1 cellular context compared by ENCODE assay signal in the genomic region with DNA sequence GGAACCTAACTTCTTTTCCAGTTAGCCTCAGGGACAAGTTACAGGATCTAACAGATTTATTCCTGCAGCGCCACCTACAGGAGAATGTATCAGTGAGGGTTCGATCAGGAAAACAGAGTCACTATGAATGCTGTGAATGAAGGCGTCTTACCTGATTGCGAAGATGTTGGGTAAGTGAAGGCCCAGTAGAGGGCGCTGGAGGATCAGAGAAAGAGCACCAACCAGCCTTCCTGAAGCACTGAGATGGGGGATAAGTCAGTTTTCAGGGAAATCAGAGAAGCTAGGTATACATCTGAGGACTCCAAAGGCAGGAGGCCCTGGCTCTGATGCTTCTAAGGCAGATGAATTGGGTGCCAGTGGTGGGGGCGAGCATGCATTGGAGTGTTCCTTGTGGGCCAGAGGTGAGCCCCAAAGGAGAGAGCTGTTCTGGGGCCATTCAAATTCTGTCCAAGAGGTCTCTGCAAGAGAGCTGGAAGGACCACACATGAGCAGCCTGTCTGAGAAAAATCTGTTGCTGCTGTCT.
TF ChIP-seq lines count a peak whose summit lies in the region.

No MANE protein-coding gene starts in this region.

TF ChIP-seq in K562, 482 proteins besides CTCF, POLR2A, EP300 and RAD21 (continued from another document):
- TF ChIP-seq, protein P1, sequence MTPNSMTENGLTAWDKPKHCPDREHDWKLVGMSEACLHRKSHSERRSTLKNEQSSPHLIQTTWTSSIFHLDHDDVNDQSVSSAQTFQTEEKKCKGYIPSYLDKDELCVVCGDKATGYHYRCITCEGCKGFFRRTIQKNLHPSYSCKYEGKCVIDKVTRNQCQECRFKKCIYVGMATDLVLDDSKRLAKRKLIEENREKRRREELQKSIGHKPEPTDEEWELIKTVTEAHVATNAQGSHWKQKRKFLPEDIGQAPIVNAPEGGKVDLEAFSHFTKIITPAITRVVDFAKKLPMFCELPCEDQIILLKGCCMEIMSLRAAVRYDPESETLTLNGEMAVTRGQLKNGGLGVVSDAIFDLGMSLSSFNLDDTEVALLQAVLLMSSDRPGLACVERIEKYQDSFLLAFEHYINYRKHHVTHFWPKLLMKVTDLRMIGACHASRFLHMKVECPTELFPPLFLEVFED (CRISPR knock-in tag; conservative IDR thresholded peaks at IDR 0.05), result no peak
- TF ChIP-seq FOXJ2 (tag; IDR thresholded peaks at IDR 0.05) (no peak), ZNF217 (CRISPR knock-in tag; IDR thresholded peaks at IDR 0.05) (no peak), CBFA2T2 (conservative IDR thresholded peaks at IDR 0.05) (no peak), ZNF766 (CRISPR knock-in tag; conservative IDR thresholded peaks at IDR 0.05) (no peak), ADNP (tag; IDR thresholded peaks at IDR 0.05) (no peak), SMARCE1 (IDR thresholded peaks at IDR 0.05) (no peak), KDM5B (IDR thresholded peaks at IDR 0.05; ENCODE audit: insufficient replicate concordance, low read depth, low read length) (no peak), HNRNPUL1 (IDR thresholded peaks at IDR 0.05; ENCODE audit: low read length) (no peak), SMC3 (conservative IDR thresholded peaks at IDR 0.05; ENCODE audit: insufficient read depth, low read depth, low read length) (peak; percentile 36), KDM1A (IDR thresholded peaks at IDR 0.05) (no peak)
- TF ChIP-seq, protein P2, sequence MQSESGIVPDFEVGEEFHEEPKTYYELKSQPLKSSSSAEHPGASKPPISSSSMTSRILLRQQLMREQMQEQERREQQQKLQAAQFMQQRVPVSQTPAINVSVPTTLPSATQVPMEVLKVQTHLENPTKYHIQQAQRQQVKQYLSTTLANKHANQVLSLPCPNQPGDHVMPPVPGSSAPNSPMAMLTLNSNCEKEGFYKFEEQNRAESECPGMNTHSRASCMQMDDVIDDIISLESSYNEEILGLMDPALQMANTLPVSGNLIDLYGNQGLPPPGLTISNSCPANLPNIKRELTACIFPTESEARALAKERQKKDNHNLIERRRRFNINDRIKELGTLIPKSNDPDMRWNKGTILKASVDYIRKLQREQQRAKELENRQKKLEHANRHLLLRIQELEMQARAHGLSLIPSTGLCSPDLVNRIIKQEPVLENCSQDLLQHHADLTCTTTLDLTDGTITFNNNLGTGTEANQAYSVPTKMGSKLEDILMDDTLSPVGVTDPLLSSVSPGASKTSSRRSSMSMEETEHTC (IDR thresholded peaks at IDR 0.05), result no peak
- TF ChIP-seq, protein P3, sequence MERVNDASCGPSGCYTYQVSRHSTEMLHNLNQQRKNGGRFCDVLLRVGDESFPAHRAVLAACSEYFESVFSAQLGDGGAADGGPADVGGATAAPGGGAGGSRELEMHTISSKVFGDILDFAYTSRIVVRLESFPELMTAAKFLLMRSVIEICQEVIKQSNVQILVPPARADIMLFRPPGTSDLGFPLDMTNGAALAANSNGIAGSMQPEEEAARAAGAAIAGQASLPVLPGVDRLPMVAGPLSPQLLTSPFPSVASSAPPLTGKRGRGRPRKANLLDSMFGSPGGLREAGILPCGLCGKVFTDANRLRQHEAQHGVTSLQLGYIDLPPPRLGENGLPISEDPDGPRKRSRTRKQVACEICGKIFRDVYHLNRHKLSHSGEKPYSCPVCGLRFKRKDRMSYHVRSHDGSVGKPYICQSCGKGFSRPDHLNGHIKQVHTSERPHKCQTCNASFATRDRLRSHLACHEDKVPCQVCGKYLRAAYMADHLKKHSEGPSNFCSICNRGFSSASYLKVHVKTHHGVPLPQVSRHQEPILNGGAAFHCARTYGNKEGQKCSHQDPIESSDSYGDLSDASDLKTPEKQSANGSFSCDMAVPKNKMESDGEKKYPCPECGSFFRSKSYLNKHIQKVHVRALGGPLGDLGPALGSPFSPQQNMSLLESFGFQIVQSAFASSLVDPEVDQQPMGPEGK (CRISPR knock-in tag; IDR thresholded peaks at IDR 0.05; ENCODE audit: borderline replicate concordance), result no peak
- TF ChIP-seq, protein P4, sequence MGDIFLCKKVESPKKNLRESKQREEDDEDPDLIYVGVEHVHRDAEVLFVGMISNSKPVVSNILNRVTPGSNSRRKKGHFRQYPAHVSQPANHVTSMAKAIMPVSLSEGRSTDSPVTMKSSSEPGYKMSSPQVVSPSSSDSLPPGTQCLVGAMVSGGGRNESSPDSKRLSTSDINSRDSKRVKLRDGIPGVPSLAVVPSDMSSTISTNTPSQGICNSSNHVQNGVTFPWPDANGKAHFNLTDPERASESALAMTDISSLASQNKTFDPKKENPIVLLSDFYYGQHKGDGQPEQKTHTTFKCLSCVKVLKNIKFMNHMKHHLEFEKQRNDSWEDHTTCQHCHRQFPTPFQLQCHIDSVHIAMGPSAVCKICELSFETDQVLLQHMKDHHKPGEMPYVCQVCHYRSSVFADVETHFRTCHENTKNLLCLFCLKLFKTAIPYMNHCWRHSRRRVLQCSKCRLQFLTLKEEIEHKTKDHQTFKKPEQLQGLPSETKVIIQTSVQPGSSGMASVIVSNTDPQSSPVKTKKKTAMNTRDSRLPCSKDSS (IDR thresholded peaks at IDR 0.05; ENCODE audit: low read depth, partially characterized antibody), result no peak
- TF ChIP-seq, protein P5, sequence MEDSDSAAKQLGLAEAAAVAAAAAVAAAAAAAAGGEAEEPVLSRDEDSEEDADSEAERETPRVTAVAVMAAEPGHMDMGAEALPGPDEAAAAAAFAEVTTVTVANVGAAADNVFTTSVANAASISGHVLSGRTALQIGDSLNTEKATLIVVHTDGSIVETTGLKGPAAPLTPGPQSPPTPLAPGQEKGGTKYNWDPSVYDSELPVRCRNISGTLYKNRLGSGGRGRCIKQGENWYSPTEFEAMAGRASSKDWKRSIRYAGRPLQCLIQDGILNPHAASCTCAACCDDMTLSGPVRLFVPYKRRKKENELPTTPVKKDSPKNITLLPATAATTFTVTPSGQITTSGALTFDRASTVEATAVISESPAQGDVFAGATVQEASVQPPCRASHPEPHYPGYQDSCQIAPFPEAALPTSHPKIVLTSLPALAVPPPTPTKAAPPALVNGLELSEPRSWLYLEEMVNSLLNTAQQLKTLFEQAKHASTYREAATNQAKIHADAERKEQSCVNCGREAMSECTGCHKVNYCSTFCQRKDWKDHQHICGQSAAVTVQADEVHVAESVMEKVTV (CRISPR knock-in tag; IDR thresholded peaks at IDR 0.05), result peak; percentile 50; the same call in 1 of the 2 replicates
TF ChIP-seq in K562: peak in this region for 4.
